ENCODE assay signal across 9 cellular contexts in the genomic region with DNA sequence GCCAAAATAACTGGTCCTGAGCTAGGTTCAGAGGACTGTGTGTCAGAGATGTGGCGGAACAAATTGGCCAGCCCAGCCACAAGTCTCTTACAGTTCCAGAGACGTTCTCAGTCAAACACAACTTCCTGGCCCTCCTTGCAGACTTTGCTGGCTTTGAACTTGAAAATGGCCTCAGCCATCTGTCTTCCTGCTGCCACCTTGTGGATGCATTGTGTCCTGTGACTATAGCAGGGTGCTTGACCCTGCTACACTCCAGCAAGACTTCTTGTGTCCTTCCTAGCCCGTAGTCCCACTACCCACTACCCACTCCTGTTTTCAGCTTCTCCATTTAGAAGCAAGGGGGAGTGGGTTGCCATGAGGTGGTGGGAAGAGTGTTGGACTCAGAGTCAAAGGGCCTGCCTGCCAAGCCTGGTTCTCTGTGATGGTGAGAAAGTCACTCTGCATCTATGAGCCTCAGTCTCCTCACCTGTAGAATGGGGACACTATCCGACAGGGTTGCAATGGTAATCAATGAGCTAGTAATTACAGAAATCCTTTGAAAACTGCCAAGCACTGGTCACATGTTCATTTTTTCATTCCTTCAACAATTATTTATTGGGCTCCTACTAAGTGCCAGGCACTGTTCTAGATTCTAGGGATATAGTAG.
DNase-seq lines count a peak whose midpoint lies in the region; ATAC-seq and TF ChIP-seq lines count a peak whose summit lies in the region.
"Had no signal": no experiment of that assay in that cellular context is flagged by ENCODE, and none has a peak within 500 bp of the region (broad histone marks: within the 10 kb centered on the region; RNA-seq: fewer than 3 reads in every experiment).

No MANE protein-coding gene starts in this region.

- CTCF ChIA-PET in OCI-LY7 (lab: Charles Lee; ENCODE audit: unreplicated experiment), result no interaction called here

- no peak overlapping the region for H3K4me2 ChIP-seq in OCI-LY7 (ENCODE audit: low read length)

- H3K9me2 ChIP-seq in OCI-LY7 (ENCODE audit: insufficient read depth, low read length), result no peaks in the 10 kb centered on the region

- no peaks in the 10 kb centered on the region for H3K4me1 ChIP-seq in OCI-LY7 (ENCODE audit: insufficient read depth, low read length, poor library complexity, severe bottlenecking)

- peak; percentile 66 for TF ChIP-seq CTCF in GM12874 (IDR thresholded peaks at IDR 0.05; ENCODE audit: insufficient read depth, low read depth, low read length)
- TF ChIP-seq CTCF in OCI-LY7 (conservative IDR thresholded peaks at IDR 0.05; ENCODE audit: low read length), result peak; percentile 83

- no peaks in the 10 kb centered on the region for H4K20me1 ChIP-seq in OCI-LY7 (ENCODE audit: insufficient read depth, low read length)

- DNase-seq in AML-193 (lab: John Stamatoyannopoulos, UW) (peak; percentile 4 to 22), OCI-LY7 (ENCODE audit: low spot score) (peak; percentile 67), glomerular visceral epithelial cell (ENCODE audit: extremely low spot score) (peak; percentile 6), SKM-1 (lab: John Stamatoyannopoulos, UW; ENCODE audit: unreplicated experiment) (no peak), NCI-H128 (lab: John Stamatoyannopoulos, UW; ENCODE audit: unreplicated experiment) (no peak), OCI-M2 (lab: John Stamatoyannopoulos, UW; ENCODE audit: unreplicated experiment) (no peak)

- H2AFZ ChIP-seq in OCI-LY7 (ENCODE audit: low read length), result no peak overlapping the region

- H3K4me3 ChIP-seq in OCI-LY7 (ENCODE audit: low read depth, low read length, poor library complexity, severe bottlenecking), result no peak overlapping the region

- H3K9me3 ChIP-seq in OCI-LY7 (ENCODE audit: low read length), result no peaks in the 10 kb centered on the region

- H3K36me3 ChIP-seq in OCI-LY7 (ENCODE audit: insufficient read depth, low read length), result no peaks in the 10 kb centered on the region

- no peak for ATAC-seq in GM18909 (IDR thresholded peaks at IDR 0.05; ENCODE audit: poor library complexity, unreplicated experiment)

- intact Hi-C loops in OCI-LY7 (cut with micrococcal nuclease; ENCODE audit: unreplicated experiment), result loop anchor here (5.0 to 10.0 kb wide), 3 partner anchors 295 to 553 kb away; no protein-coding TSS in a partner anchor

- H3K27ac ChIP-seq in OCI-LY7 (ENCODE audit: low read depth, low read length, poor library complexity, severe bottlenecking), result no peak overlapping the region
- H3K27ac ChIP-seq: epithelial cell of prostate had no signal

- BruUV-seq in OCI-LY7 (replicated peaks; lab: Mats Ljungman, UMichigan), result no TSS peak

- H3K79me2 ChIP-seq in OCI-LY7 (ENCODE audit: insufficient read depth, low read depth, low read length), result no peaks in the 10 kb centered on the region

- POLR2A ChIA-PET in OCI-LY7 (lab: Charles Lee), result no interaction called here

Comparison
In these comparisons a context has a peak if more than half of its experiments do, and no peak if none do; other contexts are left out.
1. DNase-seq: peak in AML-193 (2 of 2), OCI-LY7 (single experiment) and glomerular visceral epithelial cell (single experiment); none in SKM-1 (single experiment), NCI-H128 (single experiment) and OCI-M2 (single experiment).